21 cellular contexts compared by ENCODE assay signal in the genomic region with DNA sequence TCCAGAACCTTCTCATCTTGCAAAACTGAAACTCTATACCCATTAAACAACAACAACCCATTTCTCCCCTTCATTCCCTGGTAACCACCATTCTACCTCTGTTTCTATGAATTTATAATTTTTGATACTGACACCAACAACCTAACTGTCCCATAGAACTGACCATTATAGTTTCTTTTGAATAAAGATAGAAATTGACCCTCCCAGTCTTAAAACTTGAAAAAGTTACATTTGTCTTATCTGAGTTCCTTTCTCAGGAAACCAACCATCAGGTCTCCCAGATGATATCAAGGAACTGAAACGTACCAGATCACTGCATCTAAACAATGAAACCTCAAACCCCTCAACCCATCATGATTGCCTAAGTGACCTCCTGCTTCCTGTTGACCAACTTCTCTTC.
"Had no signal": no experiment of that assay in that cellular context is flagged by ENCODE, and none has a peak within 500 bp of the region (broad histone marks: within the 10 kb centered on the region; RNA-seq: fewer than 3 reads in every experiment).

No MANE protein-coding gene starts in this region.

- H3K27me3 ChIP-seq: heart left ventricle, neutrophil, right atrium auricular region, tibial artery, upper lobe of left lung, uterus had no signal

- H3K4me3 ChIP-seq: coronary artery, heart left ventricle, right atrium auricular region, smooth muscle cell, tibial artery, upper lobe of left lung, uterus had no signal

- H3K9me3 ChIP-seq: tibial artery, uterus had no signal

- H3K27me3 Mint-ChIP-seq: naive B cell; stimulated activated naive CD8-positive, alpha-beta T cell treated with anti-CD3 and anti-CD28 coated beads, Interleukin-15, Interleukin-2, amounts not matched to agents 100 ng/mL and 50 ng/mL, for 24 hours had no signal

- ATAC-seq: esophagus mucosa; heart left ventricle; left colon; left ventricle myocardium superior; stimulated activated effector memory CD8-positive, alpha-beta T cell treated with anti-CD3 and anti-CD28 coated beads, Interleukin-12 subunit alpha, Interleukin-12 subunit beta, amount 100 ng/mL, for 72 hours had no signal

- H3K4me2 ChIP-seq: smooth muscle cell had no signal

- DNase-seq: effector CD4-positive, alpha-beta T cell; heart left ventricle; hippocampal formation; left colon; left ventricle myocardium superior; mesendoderm; naive B cell; posterior cingulate gyrus; stimulated activated CD4-positive, alpha-beta T cell treated with anti-CD3 and anti-CD28 coated beads, Interleukin-4, amount 100 ng/mL, for 1 hour; stimulated activated CD8-positive, alpha-beta memory T cell treated with anti-CD3 and anti-CD28 coated beads, Interleukin-4, amount 100 ng/mL, for 48 hours; tibial artery; upper lobe of left lung; uterus had no signal

- H3K27ac Mint-ChIP-seq: stimulated activated effector memory CD8-positive, alpha-beta T cell treated with anti-CD3 and anti-CD28 coated beads, Interleukin-12 subunit alpha, Interleukin-12 subunit beta, amount 100 ng/mL, for 72 hours; stimulated activated naive CD8-positive, alpha-beta T cell treated with anti-CD3 and anti-CD28 coated beads, Interleukin-15, Interleukin-2, amounts not matched to agents 100 ng/mL and 50 ng/mL, for 24 hours had no signal

- H3K4me3 Mint-ChIP-seq: stimulated activated effector memory CD8-positive, alpha-beta T cell treated with anti-CD3 and anti-CD28 coated beads, Interleukin-12 subunit alpha, Interleukin-12 subunit beta, amount 100 ng/mL, for 72 hours; stimulated activated naive CD8-positive, alpha-beta T cell treated with anti-CD3 and anti-CD28 coated beads, Interleukin-15, Interleukin-2, amounts not matched to agents 100 ng/mL and 50 ng/mL, for 24 hours had no signal

- H3K4me1 ChIP-seq: uterus had no signal

- H3K27ac ChIP-seq: coronary artery, heart left ventricle, neutrophil, right atrium auricular region, tibial artery, upper lobe of left lung, uterus had no signal

- H3K36me3 ChIP-seq: neutrophil, tibial artery, uterus had no signal

- FAIRE-seq: frontal cortex had no signal
